Comparison of ENCODE assay signal across 10 cellular contexts in genomic region chr3:61927332-61927731, GRCh38.
A peak's percentile ranks its signal among the peaks of the same experiment; 100 is the strongest.
DNase-seq lines count a peak whose midpoint lies in the region; ATAC-seq, FAIRE-seq and TF ChIP-seq lines count a peak whose summit lies in the region.
"Had no signal": no experiment of that assay in that cellular context is flagged by ENCODE, and none has a peak within 500 bp of the region (broad histone marks: within the 10 kb centered on the region; RNA-seq: fewer than 3 reads in every experiment).

No MANE protein-coding gene starts in this region.

- no peak overlapping the region for H2AFZ ChIP-seq in Loucy (ENCODE audit: low read length)
- no peak overlapping the region for H2AFZ ChIP-seq in endothelial cell of umbilical vein (ENCODE audit: low read depth, low read length)

- H4K20me1 ChIP-seq in Loucy (ENCODE audit: insufficient read depth, low read length, poor library complexity, severe bottlenecking) (no peaks in the 10 kb centered on the region), endothelial cell of umbilical vein (replicated peaks; ENCODE audit: control insufficient read depth, extremely low read depth, insufficient read depth, low read length) (no peaks in the 10 kb centered on the region)

- no peak for ATAC-seq in HG03039 (IDR thresholded peaks at IDR 0.05; ENCODE audit: unreplicated experiment)
- ATAC-seq in GM21737 (IDR thresholded peaks at IDR 0.05; ENCODE audit: unreplicated experiment), result no peak

- dilution Hi-C loops in endothelial cell of umbilical vein (cut with MboI; ENCODE audit: extremely low pct_ligation_motif_present, low sequenced_read_pairs), result no loop called here

- no peaks in the 10 kb centered on the region for H3K9me3 ChIP-seq in Loucy (ENCODE audit: insufficient read depth, low read depth, low read length)
- H3K9me3 ChIP-seq in endothelial cell of umbilical vein (replicated peaks; ENCODE audit: control insufficient read depth, insufficient read depth, low read length), result no peaks in the 10 kb centered on the region
- no peaks in the 10 kb centered on the region for H3K9me3 ChIP-seq in tibial artery

- H3K4me1 ChIP-seq in Loucy (ENCODE audit: insufficient read depth, low read length, poor library complexity, severe bottlenecking) (peaks cover 30% of the 10 kb centered on the region), endothelial cell of umbilical vein (ENCODE audit: control insufficient read depth, extremely low read depth, insufficient read depth, low read length) (peaks cover 11% of the 10 kb centered on the region), tibial artery (peaks cover 0 to 80% (median 39%) of the 10 kb centered on the region in 4 donors)

- intact Hi-C loops in endothelial cell of umbilical vein (cut with micrococcal nuclease) (no loop called here), tibial artery (cut with DNase I; ENCODE audit: low total_unique reads) (loop anchor here (10.0 kb wide), 1 partner anchor 363 kb away; the partner anchor contains the start of gene PTPRG)

- H3K9ac ChIP-seq in Loucy (ENCODE audit: low read depth, low read length, poor library complexity, severe bottlenecking), result no peak overlapping the region
- H3K9ac ChIP-seq in endothelial cell of umbilical vein (replicated peaks; ENCODE audit: extremely low read depth, insufficient read depth, low read length), result no peak overlapping the region

- DNase-seq in endothelial cell of umbilical vein (ENCODE audit: low read depth, low spot score) (peak; percentile 41), medulla oblongata (ENCODE audit: extremely low spot score) (peak; percentile 74), tibial artery (peak; percentile 73 to 82), GM12892 (ENCODE audit: insufficient read length) (no peak)
- no peak for DNase-seq in activated CD8-positive, alpha-beta memory T cell treated with anti-CD3 and anti-CD28 coated beads for 24 hours
- DNase-seq: NCI-H524 treated with DMSO at 0.1 percent for 48 hours had no signal

- H3K27me3 ChIP-seq in Loucy (ENCODE audit: insufficient read depth, low read length, poor library complexity, severe bottlenecking), result no peaks in the 10 kb centered on the region
- H3K27me3 ChIP-seq in endothelial cell of umbilical vein (ENCODE audit: control insufficient read depth in 2 of 2, insufficient read depth in 2 of 2, low read length in 2 of 2), result no peaks in the 10 kb centered on the region
- no peaks in the 10 kb centered on the region for H3K27me3 ChIP-seq in tibial artery

- H3K4me2 ChIP-seq in Loucy (ENCODE audit: low read depth, low read length, poor library complexity, severe bottlenecking) (peak overlapping the region; percentile 54), endothelial cell of umbilical vein (ENCODE audit: insufficient read depth, low read length) (no peak overlapping the region)

- H3F3A ChIP-seq in Loucy (ENCODE audit: low read depth), result peaks cover 2% of the 10 kb centered on the region; the same call in 1 of the 2 replicates

- CTCF ChIA-PET in endothelial cell of umbilical vein (lab: Charles Lee), result interaction anchor here (0.7 to 2.1 kb wide), 4 partner anchors 9 to 68 kb away, joined by 3 to 24 read pairs (median 4); no protein-coding TSS in a partner anchor

- H3K27ac ChIP-seq in endothelial cell of umbilical vein (ENCODE audit: insufficient read depth, low read depth, low read length) (no peak overlapping the region), tibial artery (peak overlapping the region; percentile 57 to 59)

- H3K79me2 ChIP-seq in Loucy (ENCODE audit: insufficient read depth, low read length) (no peaks in the 10 kb centered on the region), endothelial cell of umbilical vein (ENCODE audit: control insufficient read depth, insufficient read depth, low read length) (no peaks in the 10 kb centered on the region)

- H3K4me3 ChIP-seq in Loucy (ENCODE audit: low read length, poor library complexity, severe bottlenecking), result no peak overlapping the region
- H3K4me3 ChIP-seq in endothelial cell of umbilical vein (replicated peaks in 1 of 3; ENCODE audit: insufficient read depth in 1 of 3, low read depth in 1 of 3, low read length in 3 of 3), result no peak overlapping the region
- H3K4me3 ChIP-seq in tibial artery, result peak overlapping the region in 1 of 2 donors; percentile 16
- H3K4me3 ChIP-seq: GM12878 had no signal

- no peaks in the 10 kb centered on the region for H3K9me2 ChIP-seq in Loucy (replicated peaks; ENCODE audit: low read depth, low read length)

- no TSS peak for BruUV-seq in endothelial cell of umbilical vein (replicated peaks; lab: Mats Ljungman, UMichigan)

- FAIRE-seq in endothelial cell of umbilical vein (lab: Jason Lieb, UNC) (no peak), GM12892 (lab: Jason Lieb, UNC) (no peak)
- FAIRE-seq: GM12878 had no signal

- no peaks in the 10 kb centered on the region for H3K9me1 ChIP-seq in endothelial cell of umbilical vein (replicated peaks; ENCODE audit: control insufficient read depth, extremely low read depth, insufficient read depth, low read length)

- TF ChIP-seq POLR2A in endothelial cell of umbilical vein (IDR thresholded peaks at IDR 0.05; ENCODE audit: low read depth, low read length), result no peak
- TF ChIP-seq POLR2A in GM12892 (IDR thresholded peaks at IDR 0.05; ENCODE audit: low read depth, low read length), result no peak

- POLR2A ChIA-PET in endothelial cell of umbilical vein (lab: Charles Lee), result no interaction called here

- TF ChIP-seq CTCF in Loucy (conservative IDR thresholded peaks at IDR 0.05; ENCODE audit: low read length) (no peak), endothelial cell of umbilical vein (IDR thresholded peaks at IDR 0.05; ENCODE audit: extremely low read depth in 1 of 2, insufficient read depth in 1 of 2, low read depth in 1 of 2, low read length in 2 of 2) (no peak), tibial artery (IDR thresholded peaks at IDR 0.05) (no peak)

- H3K36me3 ChIP-seq in Loucy (ENCODE audit: insufficient read depth, low read length) (no peaks in the 10 kb centered on the region), endothelial cell of umbilical vein (ENCODE audit: control insufficient read depth in 2 of 2, extremely low read depth in 1 of 2, insufficient read depth in 2 of 2, low read length in 2 of 2) (no peaks in the 10 kb centered on the region), tibial artery (no peaks in the 10 kb centered on the region)

TF ChIP-seq in endothelial cell of umbilical vein, 7 proteins besides CTCF, POLR2A, EP300 and RAD21:
- no peak for TF ChIP-seq MAX (IDR thresholded peaks at IDR 0.05; ENCODE audit: insufficient read depth, insufficient read length)
- TF ChIP-seq GATA2 (IDR thresholded peaks at IDR 0.05; ENCODE audit: insufficient read depth, insufficient read length, low read depth, low read length), result no peak
- TF ChIP-seq POLR2AphosphoS5 (IDR thresholded peaks at IDR 0.05; ENCODE audit: insufficient read depth, low read depth, low read length), result no peak
- no peak for TF ChIP-seq MYC (IDR thresholded peaks at IDR 0.05; ENCODE audit: low read depth, low read length)
- no peak for TF ChIP-seq FOS (IDR thresholded peaks at IDR 0.05; ENCODE audit: borderline replicate concordance, insufficient read depth, low read length)
- TF ChIP-seq EZH2 (IDR thresholded peaks at IDR 0.05; ENCODE audit: borderline replicate concordance, low read depth, low read length, severe bottlenecking), result no peak
- TF ChIP-seq JUN (IDR thresholded peaks at IDR 0.05; ENCODE audit: borderline replicate concordance, insufficient read depth, insufficient read length, low read depth), result no peak

Comparison
In these comparisons a context has a peak if more than half of its experiments do, and no peak if none do; other contexts are left out.
1. DNase-seq: peak in endothelial cell of umbilical vein (single experiment), medulla oblongata (single experiment) and tibial artery (2 of 2); none in GM12892 (single experiment) and activated CD8-positive, alpha-beta memory T cell treated with anti-CD3 and anti-CD28 coated beads for 24 hours (single experiment).